Comparison of ENCODE assay signal across 2 cellular contexts in genomic region chr2:215918901-215919585, GRCh38.
TF ChIP-seq lines count a peak whose summit lies in the region.

No MANE protein-coding gene starts in this region.

TF ChIP-seq in GM23338, 12 proteins besides CTCF, POLR2A, EP300 and RAD21:
- TF ChIP-seq ZNF331 (CRISPR knock-in tag; IDR thresholded peaks at IDR 0.05; ENCODE audit: low read depth) (no peak), EZH2 (IDR thresholded peaks at IDR 0.05; ENCODE audit: low read depth, unreplicated experiment) (no peak), JUNB (IDR thresholded peaks at IDR 0.05; ENCODE audit: unreplicated experiment) (no peak), POLR2AphosphoS5 (IDR thresholded peaks at IDR 0.05; ENCODE audit: low read depth) (no peak), ETS1 (IDR thresholded peaks at IDR 0.05) (no peak), ZNF114 (CRISPR knock-in tag; IDR thresholded peaks at IDR 0.05) (no peak), EZH2phosphoT487 (IDR thresholded peaks at IDR 0.05; ENCODE audit: unreplicated experiment) (no peak), NANOG (IDR thresholded peaks at IDR 0.05; ENCODE audit: borderline replicate concordance) (no peak), ZNF462 (CRISPR knock-in tag; IDR thresholded peaks at IDR 0.05) (no peak)
TF ChIP-seq in GM23338: peak in this region for 0.

TF ChIP-seq in SK-N-SH, 30 proteins besides CTCF, POLR2A, EP300 and RAD21:
- TF ChIP-seq TAF1 (IDR thresholded peaks at IDR 0.05; ENCODE audit: borderline replicate concordance, low read depth, low read length) (no peak), EZH2phosphoT487 (IDR thresholded peaks at IDR 0.05; ENCODE audit: borderline replicate concordance, low read depth) (no peak), YY1 (IDR thresholded peaks at IDR 0.05; ENCODE audit: low read depth) (no peak), SMC3 (IDR thresholded peaks at IDR 0.05; ENCODE audit: low read depth, low read length) (no peak)
